Comparison of ENCODE assay signal across 1 cellular context in the genomic region with DNA sequence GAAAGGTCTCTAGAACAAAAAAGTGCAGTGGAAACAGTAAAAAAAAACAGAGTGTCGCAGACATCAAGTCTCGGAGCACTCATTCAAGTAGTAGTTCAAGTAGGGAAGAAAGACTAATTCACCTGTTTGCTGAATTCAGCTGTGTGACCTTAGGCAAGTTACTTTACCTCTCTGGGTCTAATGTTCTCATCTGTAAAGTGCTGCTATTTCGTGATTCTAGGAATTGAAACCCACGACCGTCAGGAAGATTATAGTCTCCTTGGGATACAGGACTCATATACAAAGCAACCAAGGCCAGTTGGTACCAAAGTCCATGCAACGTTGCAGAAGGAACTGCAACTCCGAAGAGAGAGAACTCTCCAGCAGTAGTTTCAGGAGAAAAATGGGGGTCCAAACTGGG.
A peak's percentile ranks its signal among the peaks of the same experiment; 100 is the strongest.
TF ChIP-seq lines count a peak whose summit lies in the region.

No MANE protein-coding gene starts in this region.

TF ChIP-seq in GM12878, 131 proteins besides CTCF, POLR2A, EP300 and RAD21:
- no peak for TF ChIP-seq E4F1 (IDR thresholded peaks at IDR 0.05; ENCODE audit: borderline replicate concordance, partially characterized antibody)
- TF ChIP-seq SMARCA5 (IDR thresholded peaks at IDR 0.05) = 0 out of 2 replicates have a peak, but pooled peaks have one; percentile 35
- no peak for TF ChIP-seq EED (IDR thresholded peaks at IDR 0.05; ENCODE audit: low read depth)
